Comparison of ENCODE assay signal across 25 cellular contexts in the genomic region with DNA sequence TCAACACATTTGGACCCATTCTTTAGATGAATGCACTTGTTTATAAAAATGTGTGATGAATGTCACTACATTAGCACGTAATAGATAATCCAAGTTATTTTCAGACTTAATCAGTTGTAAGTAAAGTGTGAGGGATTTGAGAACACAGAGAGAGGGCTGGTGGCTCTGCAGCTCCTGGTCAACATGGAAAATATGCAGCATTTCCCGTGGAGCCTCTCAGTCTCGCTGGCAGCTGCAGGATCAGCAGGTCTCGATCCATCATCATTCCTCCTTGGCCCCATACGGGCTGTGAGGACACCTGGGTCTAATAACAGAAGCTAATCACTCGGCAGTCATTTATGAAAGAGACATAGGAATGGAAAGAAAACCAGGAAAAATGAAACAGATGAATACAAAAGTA.
"Had no signal": no experiment of that assay in that cellular context is flagged by ENCODE, and none has a peak within 500 bp of the region (broad histone marks: within the 10 kb centered on the region; RNA-seq: fewer than 3 reads in every experiment).

No MANE protein-coding gene starts in this region.

- ATAC-seq: activated CD4-positive, CD25-positive, alpha-beta regulatory T cell treated with anti-CD3 and anti-CD28 coated beads, Interleukin-2, amount 50 U/mL, for 24 hours; activated CD8-positive, alpha-beta T cell treated with anti-CD3 and anti-CD28 coated beads for 36 hours; activated T-cell treated with anti-CD3 and anti-CD28 coated beads, Interleukin-2, amount 50 U/mL, for 4 hours; activated T-helper 17 cell treated with anti-CD3 and anti-CD28 coated beads, Interleukin-2, amount 50 U/mL, for 72 hours; gastroesophageal sphincter had no signal

- H3K27me3 ChIP-seq: colonic mucosa, esophagus squamous epithelium, gastroesophageal sphincter had no signal

- H3K4me1 ChIP-seq: colonic mucosa, esophagus squamous epithelium had no signal

- H3K4me3 ChIP-seq: colonic mucosa, esophagus squamous epithelium, gastroesophageal sphincter had no signal

- H3K36me3 ChIP-seq: colonic mucosa, esophagus squamous epithelium, gastroesophageal sphincter had no signal

- H3K27ac ChIP-seq: colonic mucosa, epithelial cell of prostate, esophagus squamous epithelium, gastroesophageal sphincter, VCaP had no signal

- DNase-seq: activated B cell treated with CpG ODN at 0.5 μM for 24 hours; activated CD4-positive, alpha-beta T cell treated with anti-CD3 and anti-CD28 coated beads for 48 hours; activated CD4-positive, alpha-beta T cell treated with anti-CD3 and anti-CD28 coated beads, Interleukin-2, amount 50 U/mL, for 1 hour; activated CD4-positive, alpha-beta T cell treated with anti-CD3 and anti-CD28 coated beads, Interleukin-2, amount 50 U/mL, for 48 hours; activated CD8-positive, alpha-beta memory T cell treated with anti-CD3 and anti-CD28 coated beads for 24 hours; activated CD8-positive, alpha-beta T cell treated with anti-CD3 and anti-CD28 coated beads for 36 hours; activated effector memory CD4-positive, alpha-beta T cell treated with Interleukin-2 at 50 U/mL for 16 hours; activated gamma-delta T cell treated with Interleukin-2 at 50 U/mL for 16 hours; activated naive CD4-positive, alpha-beta T cell treated with anti-CD3 and anti-CD28 coated beads, Interleukin-2, amount 50 U/mL, for 16 hours; activated naive CD4-positive, alpha-beta T cell treated with Interleukin-2 at 50 U/mL for 16 hours; activated T-cell treated with anti-CD3 and anti-CD28 coated beads, Interleukin-2, amount 50 U/mL, for 4 hours; amniotic stem cell; anterior cingulate cortex; central memory CD4-positive, alpha-beta T cell; cerebellar nuclear complex; colonic mucosa; effector CD8-positive, alpha-beta T cell; esophagus squamous epithelium; foreskin melanocyte; T-helper 2 cell had no signal

- H3K9me3 ChIP-seq: colonic mucosa, esophagus squamous epithelium had no signal
